In the genomic region with DNA sequence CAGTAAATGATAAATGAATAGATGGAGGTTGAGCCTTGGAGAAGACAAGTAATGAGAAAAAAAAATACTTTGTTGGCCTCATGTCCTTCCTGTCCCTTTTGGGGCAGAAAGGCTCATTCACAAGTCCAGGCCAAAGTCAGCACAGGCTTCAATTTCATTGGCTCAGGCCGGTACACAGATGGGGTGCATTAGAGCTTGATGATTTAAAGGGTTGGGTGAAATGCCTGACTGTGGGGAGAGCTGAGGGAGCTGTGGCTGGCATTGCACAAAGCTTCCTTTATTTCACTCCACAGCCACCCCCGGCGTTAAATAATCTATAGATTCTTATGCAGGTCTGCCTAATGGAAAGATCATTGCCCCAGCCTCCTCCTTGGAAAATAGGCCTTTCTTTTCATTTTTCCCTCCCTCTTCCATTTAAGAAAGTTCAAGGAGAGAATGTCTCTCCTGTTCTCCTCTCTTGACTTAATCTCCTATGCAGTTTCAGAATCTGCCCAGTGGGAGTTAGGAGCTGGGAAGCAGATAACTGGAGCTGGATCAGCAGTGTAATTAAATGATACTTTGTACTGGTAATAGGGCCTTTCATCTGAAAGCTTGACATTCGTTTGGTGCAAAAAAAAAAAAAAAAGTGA, we compare ENCODE assay signal across 14 cellular contexts. TPM values are rescaled to one million over a fixed set of nuclear protein-coding genes. Genes with fewer than 3 reads are reported as not detected.
DNase-seq lines count a peak whose midpoint lies in the region; ATAC-seq and TF ChIP-seq lines count a peak whose summit lies in the region.
"Had no signal": no experiment of that assay in that cellular context is flagged by ENCODE, and none has a peak within 500 bp of the region (broad histone marks: within the 10 kb centered on the region; RNA-seq: fewer than 3 reads in every experiment).

No MANE protein-coding gene starts in this region.

- no peak overlapping the region for H3K4me3 ChIP-seq in HCT116 (replicated peaks in 1 of 2; ENCODE audit: low read depth in 1 of 2, low read length in 2 of 2)
- no peak overlapping the region for H3K4me3 ChIP-seq in esophagus muscularis mucosa
- H3K4me3 ChIP-seq in tibial artery, result no peak overlapping the region
- H3K4me3 ChIP-seq: lung had no signal

- peaks cover 20 to 24% of the 10 kb centered on the region in 2 experiments for H3K4me1 ChIP-seq in HCT116 (ENCODE audit: control insufficient read depth in 1 of 2, insufficient read depth in 2 of 2, low read length in 2 of 2)
- H3K4me1 ChIP-seq in esophagus muscularis mucosa, result peaks cover 96 to 99% (median 98%) of the 10 kb centered on the region in 4 donors
- peaks cover 7 to 100% (median 91%) of the 10 kb centered on the region in 4 donors for H3K4me1 ChIP-seq in tibial artery

- H3K27me3 ChIP-seq in HCT116 (ENCODE audit: insufficient read depth, low read length) (peaks cover 19% of the 10 kb centered on the region; the same call in 1 of the 2 replicates), esophagus muscularis mucosa (no peaks in the 10 kb centered on the region), tibial artery (no peaks in the 10 kb centered on the region)

- POLR2A ChIA-PET in HCT116 (lab: Charles Lee), result no interaction called here

- no peaks in the 10 kb centered on the region for H3K36me3 ChIP-seq in HCT116 (ENCODE audit: control insufficient read depth in 1 of 2, insufficient read depth in 2 of 2, low read length in 2 of 2)
- peaks cover 0 to 24% (median 13%) of the 10 kb centered on the region in 4 donors for H3K36me3 ChIP-seq in esophagus muscularis mucosa
- H3K36me3 ChIP-seq in tibial artery, result peaks cover 0 to 12% (median 6%) of the 10 kb centered on the region in 3 donors

- no peak overlapping the region for H3K9ac ChIP-seq in HCT116 (ENCODE audit: low read length)

- DNase-seq in HCT116 (ENCODE audit: low read depth, low spot score) (no peak), esophagus muscularis mucosa (ENCODE audit: extremely low spot score) (no peak), tibial artery (no peak), glutamatergic neuron (no peak)
- no peak for DNase-seq in activated CD4-positive, CD25-positive, alpha-beta regulatory T cell treated with anti-CD3 and anti-CD28 coated beads, Interleukin-2, amount 50 U/mL, for 72 hours
- DNase-seq: activated CD4-positive, alpha-beta T cell treated with anti-CD3 and anti-CD28 coated beads for 4 hours; activated T-cell treated with anti-CD3 and anti-CD28 coated beads, Interleukin-2, amount 50 U/mL, for 1 hour; amniotic stem cell; HFFc6; OCI-M1; stimulated activated CD4-positive, alpha-beta T cell treated with anti-CD3 and anti-CD28 coated beads, Interleukin-2, amount 100 ng/mL, for 24 hours had no signal

- no peaks in the 10 kb centered on the region for H3K9me3 ChIP-seq in HCT116 (ENCODE audit: control insufficient read depth in 1 of 2, insufficient read depth in 1 of 2, low read depth in 1 of 2, low read length in 2 of 2)
- H3K9me3 ChIP-seq in esophagus muscularis mucosa, result no peaks in the 10 kb centered on the region
- no peaks in the 10 kb centered on the region for H3K9me3 ChIP-seq in tibial artery

- RAD21 ChIA-PET in HCT116 (lab: Charles Lee; ENCODE audit: low non-redundant PET in 1 of 2, low total read pairs in 2 of 2, uncharacterized antibody in 2 of 2, unreplicated experiment in 2 of 2), result no interaction called here

- TF ChIP-seq RAD21 in HCT116 (IDR thresholded peaks at IDR 0.05; ENCODE audit: low read depth), result no peak

- H3K27me3 Mint-ChIP-seq in nephron (ENCODE audit: low read depth), result peaks cover 3% of the 10 kb centered on the region
- peaks cover 2% of the 10 kb centered on the region for H3K27me3 Mint-ChIP-seq in glutamatergic neuron (ENCODE audit: unreplicated experiment)

- WGBS in esophagus muscularis mucosa, result 73% methylated on average over 4 of the region's 4 CpGs

- peaks cover 34% of the 10 kb centered on the region for H3K4me1 Mint-ChIP-seq in nephron
- H3K4me1 Mint-ChIP-seq in glutamatergic neuron (ENCODE audit: low read depth, unreplicated experiment), result peaks cover 29% of the 10 kb centered on the region

- H4K20me1 ChIP-seq in HCT116 (ENCODE audit: insufficient read depth), result no peaks in the 10 kb centered on the region

- intact Hi-C loops in HCT116 (cut with micrococcal nuclease), result no loop called here
- intact Hi-C loops in esophagus muscularis mucosa (cut with DNase I), result no loop called here
- intact Hi-C loops in tibial artery (cut with DNase I; ENCODE audit: low total_unique reads), result no loop called here

- peak overlapping the region; percentile 24; the same call in 1 of the 2 replicates for H3K4me2 ChIP-seq in HCT116 (ENCODE audit: low read length)

- no peaks in the 10 kb centered on the region for H3K9me2 ChIP-seq in HCT116 (ENCODE audit: insufficient read depth)

- no peak for ATAC-seq in HCT116
- ATAC-seq in HG03159 (IDR thresholded peaks at IDR 0.05; ENCODE audit: unreplicated experiment), result no peak

- peaks cover 55% of the 10 kb centered on the region for H3K36me3 Mint-ChIP-seq in nephron (ENCODE audit: low read depth)
- H3K36me3 Mint-ChIP-seq in glutamatergic neuron (ENCODE audit: unreplicated experiment), result no peaks in the 10 kb centered on the region

- TF ChIP-seq CTCF in HCT116 (IDR thresholded peaks at IDR 0.05 in 2 of 3, conservative IDR thresholded peaks at IDR 0.05 in 1 of 3; ENCODE audit: borderline replicate concordance in 1 of 3, insufficient read depth in 1 of 3, low read depth in 2 of 3, low read length in 2 of 3) (no peak), esophagus muscularis mucosa (IDR thresholded peaks at IDR 0.05) (no peak), nephron (IDR thresholded peaks at IDR 0.05; ENCODE audit: unreplicated experiment in 3 of 3) (no peak), tibial artery (IDR thresholded peaks at IDR 0.05) (no peak), glutamatergic neuron (IDR thresholded peaks at IDR 0.05; ENCODE audit: partially characterized antibody, unreplicated experiment) (no peak)

- TF ChIP-seq EP300 in esophagus muscularis mucosa (IDR thresholded peaks at IDR 0.05), result no peak

- H3K9me3 Mint-ChIP-seq in nephron, result no peaks in the 10 kb centered on the region
- no peaks in the 10 kb centered on the region for H3K9me3 Mint-ChIP-seq in glutamatergic neuron (ENCODE audit: unreplicated experiment)
- H3K9me3 Mint-ChIP-seq: HFFc6 had no signal

- H3K4me3 Mint-ChIP-seq in nephron (no peak overlapping the region), glutamatergic neuron (ENCODE audit: unreplicated experiment) (no peak overlapping the region)
- H3K4me3 Mint-ChIP-seq: HFFc6 had no signal

- H3K79me2 ChIP-seq in HCT116 (ENCODE audit: insufficient read depth, low read length), result no peaks in the 10 kb centered on the region

- H3K27ac ChIP-seq in HCT116 (ENCODE audit: low read depth, low read length), result no peak overlapping the region
- H3K27ac ChIP-seq in esophagus muscularis mucosa (replicated peaks in 1 of 4), result peak overlapping the region; percentile 57 to 80 (median 68)
- H3K27ac ChIP-seq in tibial artery, result peak overlapping the region; percentile 65 to 89

- CTCF ChIA-PET in HCT116 (lab: Charles Lee), result interaction anchor here (1.1 kb wide), 1 partner anchor 26 kb away, joined by 4 read pairs; no protein-coding TSS in a partner anchor

- H2AFZ ChIP-seq in HCT116 (ENCODE audit: low read depth, low read length, poor library complexity, severe bottlenecking), result no peak overlapping the region

- no TSS peak for BruUV-seq in HCT116 (replicated peaks; lab: Mats Ljungman, UMichigan)

- H3K27ac Mint-ChIP-seq in nephron (peak overlapping the region in 2 of 3 experiments; percentile 0 to 68), glutamatergic neuron (ENCODE audit: unreplicated experiment) (no peak overlapping the region)

- TF ChIP-seq POLR2A in HCT116 (IDR thresholded peaks at IDR 0.05; ENCODE audit: borderline replicate concordance, extremely low read depth, insufficient read depth, insufficient read length), result no peak
- TF ChIP-seq POLR2A in esophagus muscularis mucosa (IDR thresholded peaks at IDR 0.05; ENCODE audit: low read depth), result no peak

TF ChIP-seq in HCT116, 20 proteins besides CTCF, POLR2A, EP300 and RAD21:
- TF ChIP-seq, protein P1, sequence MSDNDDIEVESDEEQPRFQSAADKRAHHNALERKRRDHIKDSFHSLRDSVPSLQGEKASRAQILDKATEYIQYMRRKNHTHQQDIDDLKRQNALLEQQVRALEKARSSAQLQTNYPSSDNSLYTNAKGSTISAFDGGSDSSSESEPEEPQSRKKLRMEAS (IDR thresholded peaks at IDR 0.05), result no peak
- TF ChIP-seq TCF7L2 (IDR thresholded peaks at IDR 0.05; ENCODE audit: borderline replicate concordance, extremely low read depth, insufficient read depth, insufficient read length) (no peak), EGR1 (IDR thresholded peaks at IDR 0.05; ENCODE audit: low read depth) (no peak), FOSL1 (IDR thresholded peaks at IDR 0.05; ENCODE audit: low read depth) (no peak)
- TF ChIP-seq, protein P2, sequence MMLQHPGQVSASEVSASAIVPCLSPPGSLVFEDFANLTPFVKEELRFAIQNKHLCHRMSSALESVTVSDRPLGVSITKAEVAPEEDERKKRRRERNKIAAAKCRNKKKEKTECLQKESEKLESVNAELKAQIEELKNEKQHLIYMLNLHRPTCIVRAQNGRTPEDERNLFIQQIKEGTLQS (IDR thresholded peaks at IDR 0.05), result no peak

RNA-seq across cellular contexts. Expression of a gene that starts 24.4 kb away (rescaled TPM):
- total RNA-seq in HCT116 (2021; ENCODE audit: unreplicated experiment), result 4.7 TPM
- 2.7 and 4.1 TPM in 2 replicates for polyA plus RNA-seq in HCT116 (2012)
- 10 to 100 TPM; 27.7 to 62.9 (median 28.8) TPM for total RNA-seq in esophagus muscularis mucosa
- total RNA-seq in glutamatergic neuron (ENCODE audit: unreplicated experiment), result 20.8 TPM
